In the genomic region with DNA sequence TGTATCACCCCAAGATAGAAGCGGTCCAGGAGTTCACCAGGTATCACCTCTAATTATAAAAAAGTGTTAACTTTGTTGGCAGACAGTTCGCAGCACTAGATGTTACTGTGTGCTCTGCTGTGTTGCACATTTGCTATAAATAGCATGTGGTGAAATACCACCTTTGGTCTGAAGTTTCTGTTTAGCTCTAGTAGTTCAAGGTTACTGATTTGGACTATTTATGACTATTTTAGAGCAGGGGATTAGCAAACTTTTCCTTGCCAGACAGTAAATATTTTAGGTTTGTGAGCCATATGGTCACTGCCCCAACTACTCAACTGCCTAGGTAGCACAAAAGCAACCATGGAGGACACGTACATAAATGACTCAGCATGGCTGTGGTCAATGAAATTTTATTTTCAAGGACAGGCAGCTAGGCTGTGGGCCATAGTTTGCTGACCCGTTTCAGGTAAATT, we compare ENCODE assay signal across 7 cellular contexts. TPM values are rescaled to one million over a fixed set of nuclear protein-coding genes. Genes with fewer than 3 reads are reported as not detected.
A peak's percentile ranks its signal among the peaks of the same experiment; 100 is the strongest.
DNase-seq lines count a peak whose midpoint lies in the region; ATAC-seq lines count a peak whose summit lies in the region.

No MANE protein-coding gene starts in this region.

- no peak overlapping the region for H3K4me3 ChIP-seq in mesenchymal stem cell (ENCODE audit: insufficient read depth in 1 of 2, low read depth in 1 of 2, low read length in 2 of 2)

- H2BK5ac ChIP-seq in mesenchymal stem cell (ENCODE audit: low read depth, low read length, poor library complexity, severe bottlenecking), result no peak overlapping the region

- H3K4me1 ChIP-seq in mesenchymal stem cell (ENCODE audit: control insufficient read depth, insufficient read depth, low read depth, low read length), result no peaks in the 10 kb centered on the region

- no peak overlapping the region for H4K8ac ChIP-seq in mesenchymal stem cell (ENCODE audit: low read length)

- DNase-seq in NOMO-1 treated with dmso at 0.1 percent for 144 hours (lab: John Stamatoyannopoulos, UW; ENCODE audit: unreplicated experiment) (peak; percentile 26), mesenchymal stem cell (peak; percentile 93), NCI-H187 treated with DMSO at 0.1 percent for 48 hours (lab: John Stamatoyannopoulos, UW) (no peak), NCI-H2029 treated with DMSO at 0.1 percent for 48 hours (lab: John Stamatoyannopoulos, UW) (no peak), kidney glomerular epithelial cell (lab: John Stamatoyannopoulos, UW) (no peak)

- WGBS in mesenchymal stem cell, result 68% methylated on average over 2 of the region's 4 CpGs

- H2BK12ac ChIP-seq in mesenchymal stem cell (ENCODE audit: low read length in 2 of 2), result no peak overlapping the region

- no peak overlapping the region for H3K14ac ChIP-seq in mesenchymal stem cell (ENCODE audit: low read length in 2 of 2)

- H3K79me1 ChIP-seq in mesenchymal stem cell (replicated peaks; ENCODE audit: low read length, poor library complexity, severe bottlenecking), result peaks cover 10% of the 10 kb centered on the region

- H3K4me2 ChIP-seq in mesenchymal stem cell (ENCODE audit: low read length, poor library complexity, severe bottlenecking), result no peak overlapping the region

- H3K9ac ChIP-seq in mesenchymal stem cell (ENCODE audit: low read length), result no peak overlapping the region

- H3K27me3 ChIP-seq in mesenchymal stem cell (ENCODE audit: control insufficient read depth in 1 of 2, insufficient read depth in 1 of 2, low read length in 2 of 2), result no peaks in the 10 kb centered on the region

- ATAC-seq in GM18907 (IDR thresholded peaks at IDR 0.05; ENCODE audit: unreplicated experiment), result peak; percentile 89
- peak; percentile 87 for ATAC-seq in HG02759 (IDR thresholded peaks at IDR 0.05; ENCODE audit: unreplicated experiment)

- H2BK15ac ChIP-seq in mesenchymal stem cell (ENCODE audit: low read depth, poor library complexity, severe bottlenecking), result no peak overlapping the region

- no peak overlapping the region for H4K91ac ChIP-seq in mesenchymal stem cell (ENCODE audit: low read length)

- no peak overlapping the region for H3K4ac ChIP-seq in mesenchymal stem cell (ENCODE audit: low read depth in 1 of 2, low read length in 2 of 2)

- no peak overlapping the region for H3K27ac ChIP-seq in mesenchymal stem cell (ENCODE audit: low read length, poor library complexity, severe bottlenecking)

- no peak overlapping the region for H3K18ac ChIP-seq in mesenchymal stem cell (ENCODE audit: low read depth in 1 of 2, low read length in 2 of 2)

- H2BK120ac ChIP-seq in mesenchymal stem cell (ENCODE audit: low read depth, low read length), result no peak overlapping the region

- peaks cover 45 to 83% of the 10 kb centered on the region in 2 experiments for H3K36me3 ChIP-seq in mesenchymal stem cell (ENCODE audit: control insufficient read depth in 1 of 2, insufficient read depth in 2 of 2, low read depth in 1 of 2, low read length in 2 of 2)

- H2AK5ac ChIP-seq in mesenchymal stem cell (ENCODE audit: low read length, severe bottlenecking), result no peak overlapping the region

- H3K23ac ChIP-seq in mesenchymal stem cell (ENCODE audit: low read length in 2 of 2), result no peak overlapping the region

- H2AFZ ChIP-seq in mesenchymal stem cell (ENCODE audit: low read depth, low read length), result no peak overlapping the region

- no peaks in the 10 kb centered on the region for H3K9me3 ChIP-seq in mesenchymal stem cell (ENCODE audit: control insufficient read depth, low read length)

RNA-seq across cellular contexts. Expression of a gene that starts 16.5 kb away (rescaled TPM):
- polyA plus RNA-seq in mesenchymal stem cell (2013, experiment 1 of 2), result 113 TPM
- 113 TPM for polyA plus RNA-seq in mesenchymal stem cell (2013, experiment 2 of 2)

RNA-seq across cellular contexts. Expression of a gene that starts 39.8 kb away (rescaled TPM):
- 129 TPM for polyA plus RNA-seq in mesenchymal stem cell (2013, experiment 1 of 2)
- polyA plus RNA-seq in mesenchymal stem cell (2013, experiment 2 of 2), result 127 TPM

RNA-seq across cellular contexts. Expression of a gene that starts 45.1 kb away (rescaled TPM):
- polyA plus RNA-seq in mesenchymal stem cell (2013, experiment 1 of 2), result 14.4 TPM
- 17.1 TPM for polyA plus RNA-seq in mesenchymal stem cell (2013, experiment 2 of 2)

RNA-seq across cellular contexts. Expression of a gene that starts 58.2 kb away (rescaled TPM):
- polyA plus RNA-seq in mesenchymal stem cell (2013, experiment 1 of 2), result 95.8 TPM
- 97.4 TPM for polyA plus RNA-seq in mesenchymal stem cell (2013, experiment 2 of 2)

Comparison
In these comparisons a context has a peak if more than half of its experiments do, and no peak if none do; other contexts are left out.
1. DNase-seq: peak in NOMO-1 treated with dmso at 0.1 percent for 144 hours (single experiment) and mesenchymal stem cell (single experiment); none in NCI-H187 treated with DMSO at 0.1 percent for 48 hours (single experiment), NCI-H2029 treated with DMSO at 0.1 percent for 48 hours (single experiment) and kidney glomerular epithelial cell (single experiment).